1 cellular context compared by ENCODE assay signal in the genomic region with DNA sequence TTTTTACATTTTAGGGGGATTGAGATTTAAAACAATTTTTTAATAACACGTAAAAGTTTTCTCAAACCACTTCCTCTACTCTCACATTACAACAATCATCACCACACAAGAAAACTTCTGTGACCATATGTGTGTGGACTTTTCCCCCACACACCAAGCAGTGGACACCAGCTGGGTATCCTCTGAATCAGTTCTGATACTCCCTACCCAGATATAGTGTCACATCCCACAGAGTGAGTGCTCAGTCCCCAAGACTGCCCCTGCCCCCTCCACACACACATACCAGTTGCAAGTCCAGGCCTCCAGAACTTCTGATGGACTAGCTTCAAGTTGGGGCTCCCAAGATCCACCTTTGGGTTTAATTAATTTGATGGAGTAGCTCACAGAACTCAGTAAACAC.
TF ChIP-seq lines count a peak whose summit lies in the region.

No MANE protein-coding gene starts in this region.

TF ChIP-seq in IMR-90, 13 proteins besides CTCF, POLR2A, EP300 and RAD21:
- TF ChIP-seq RFX5 (IDR thresholded peaks at IDR 0.05; ENCODE audit: low read depth, low read length) = no peak
- no peak for TF ChIP-seq USF2 (IDR thresholded peaks at IDR 0.05; ENCODE audit: low read depth, low read length)
- TF ChIP-seq MAZ (IDR thresholded peaks at IDR 0.05; ENCODE audit: borderline replicate concordance, low read depth, low read length) = no peak
- TF ChIP-seq MXI1 (IDR thresholded peaks at IDR 0.05; ENCODE audit: borderline replicate concordance, low read depth, low read length) = no peak
- TF ChIP-seq CHD1 (IDR thresholded peaks at IDR 0.05; ENCODE audit: low read depth, low read length) = no peak
- no peak for TF ChIP-seq NFE2L2 (IDR thresholded peaks at IDR 0.05; ENCODE audit: low read depth, low read length)
- TF ChIP-seq FOS (IDR thresholded peaks at IDR 0.05; ENCODE audit: low read depth, low read length) = no peak
- TF ChIP-seq SMC3 (IDR thresholded peaks at IDR 0.05; ENCODE audit: low read depth, low read length) = no peak
TF ChIP-seq in IMR-90: peak in this region for 0.
